In genomic region chr14:59407246-59407615, GRCh38 we compare ENCODE assay signal across 13 cellular contexts. TPM values are rescaled to one million over a fixed set of nuclear protein-coding genes. Genes with fewer than 3 reads are reported as not detected.
DNase-seq lines count a peak whose midpoint lies in the region; ATAC-seq, FAIRE-seq and TF ChIP-seq lines count a peak whose summit lies in the region.
"Had no signal": no experiment of that assay in that cellular context is flagged by ENCODE, and none has a peak within 500 bp of the region (broad histone marks: within the 10 kb centered on the region; RNA-seq: fewer than 3 reads in every experiment).

No MANE protein-coding gene starts in this region.

- H3K4me1 Mint-ChIP-seq in nephron, result peaks cover 9% of the 10 kb centered on the region

- H3K9me3 ChIP-seq in testis, result no peaks in the 10 kb centered on the region

- H3K27me3 Mint-ChIP-seq in nephron (ENCODE audit: low read depth), result peaks cover 6% of the 10 kb centered on the region

- H3K36me3 ChIP-seq in testis (ENCODE audit: low read depth, missing control alignments), result no peaks in the 10 kb centered on the region
- H3K36me3 ChIP-seq: BLaER1 had no signal

- no peak overlapping the region for H3K4me3 Mint-ChIP-seq in nephron
- H3K4me3 Mint-ChIP-seq: brain had no signal

- no peak for TF ChIP-seq POLR2A in testis (IDR thresholded peaks at IDR 0.05)

- no peak for ATAC-seq in HG03460 (IDR thresholded peaks at IDR 0.05; ENCODE audit: unreplicated experiment)

- peaks cover 48% of the 10 kb centered on the region for H3K9me3 Mint-ChIP-seq in nephron

- H3K27ac Mint-ChIP-seq in nephron, result peak overlapping the region in 2 of 3 experiments; percentile 24 to 32

- H3K27me3 ChIP-seq in testis, result no peaks in the 10 kb centered on the region
- H3K27me3 ChIP-seq: BLaER1 had no signal

- H3K4me3 ChIP-seq in AG09309 (ENCODE audit: control insufficient read depth, low read depth, low read length), result no peak overlapping the region
- no peak overlapping the region for H3K4me3 ChIP-seq in testis
- H3K4me3 ChIP-seq: BLaER1 had no signal

- intact Hi-C loops in testis (cut with DNase I; ENCODE audit: low total_unique reads), result no loop called here

- peak; percentile 74 for DNase-seq in AG09309 (ENCODE audit: low read depth)
- peak; percentile 35 for DNase-seq in T1000 (lab: John Stamatoyannopoulos, UW)
- DNase-seq in fibroblast of peridontal ligament (ENCODE audit: extremely low read depth), result peak; percentile 97
- no peak for DNase-seq in cerebellar cortex (ENCODE audit: low spot score)
- DNase-seq in frontal cortex (ENCODE audit: low spot score in 2 of 2), result no peak
- no peak for DNase-seq in testis
- DNase-seq: activated CD4-positive, CD25-positive, alpha-beta regulatory T cell treated with anti-CD3 and anti-CD28 coated beads, Interleukin-2, amount 50 U/mL, for 72 hours; kidney glomerular epithelial cell; stimulated activated CD4-positive, alpha-beta T cell treated with anti-CD3 and anti-CD28 coated beads, Interleukin-1b, Interleukin-23, amount 100 ng/mL, for 48 hours had no signal

- 73 to 75% methylated on average over 3 of the region's 3 CpGs for WGBS in testis, 2 donors

- H3K36me3 Mint-ChIP-seq in nephron (ENCODE audit: low read depth), result peaks cover 14% of the 10 kb centered on the region

- H3K4me1 ChIP-seq in testis, result peaks cover 7% of the 10 kb centered on the region
- H3K4me1 ChIP-seq: BLaER1 had no signal

- TF ChIP-seq CTCF in AG09309 (IDR thresholded peaks at IDR 0.05; ENCODE audit: control insufficient read depth, insufficient read depth, low read depth, low read length, missing control alignments), result no peak
- no peak for TF ChIP-seq CTCF in nephron (IDR thresholded peaks at IDR 0.05; ENCODE audit: unreplicated experiment in 3 of 3)
- no peak for TF ChIP-seq CTCF in testis (IDR thresholded peaks at IDR 0.05)

- H3K27ac ChIP-seq in testis, result peak overlapping the region in 1 of 2 donors; percentile 46
- H3K27ac ChIP-seq: BLaER1 had no signal

- no peak for FAIRE-seq in frontal cortex (lab: Jason Lieb, UNC)

RNA-seq across cellular contexts. Expression of gene GPR135, which starts 57.9 kb away (rescaled TPM):
- 5.3 TPM for total RNA-seq in frontal cortex
- total RNA-seq in testis, result 10 to 100 TPM; 33.1 to 71.2 TPM
- 25.8 TPM for polyA plus RNA-seq in testis (ENCODE audit: insufficient read depth, low read depth, low replicate concordance)

Comparison
In these comparisons a context has a peak if more than half of its experiments do, and no peak if none do; other contexts are left out.
1. DNase-seq: peak in AG09309 (single experiment), T1000 (single experiment) and fibroblast of peridontal ligament (single experiment); none in cerebellar cortex (single experiment), frontal cortex (0 of 2) and testis (single experiment).